ENCODE assay signal across 7 cellular contexts in genomic region chr11:68003846-68004550, GRCh38. TPM values are rescaled to one million over a fixed set of nuclear protein-coding genes. Genes with fewer than 3 reads are reported as not detected.
DNase-seq lines count a peak whose midpoint lies in the region; ATAC-seq and TF ChIP-seq lines count a peak whose summit lies in the region.

Gene UNC93B1 (minus strand): TSS chr11:68004097. CDS start chr11:68004043, 54 bp downstream.

- no peak within 1 kb of the TSS for H3K27ac ChIP-seq in mesendoderm (ENCODE audit: low read depth, low read length)

- H3K79me1 ChIP-seq in mesendoderm (ENCODE audit: low read length): no peaks in the 10 kb centered on the region

- WGBS in mesendoderm (ENCODE audit: extremely low coverage, insufficient coverage, low lambda C conversion rate): no CpG with 5 or more reads among the region's 64 CpGs

- ATAC-seq in HG02870 (IDR thresholded peaks at IDR 0.05; ENCODE audit: unreplicated experiment): peak; percentile 41

- H4K8ac ChIP-seq in mesendoderm (ENCODE audit: low read depth, low read length): no peak within 1 kb of the TSS

- no peaks in the 10 kb centered on the region for H3K4me1 ChIP-seq in mesendoderm (ENCODE audit: control insufficient read depth, low read depth, low read length)

- H3K4me2 ChIP-seq in mesendoderm (ENCODE audit: low read length): peak within 1 kb of the TSS; percentile 56

- peak within 1 kb of the TSS; percentile 64 for H3K18ac ChIP-seq in mesendoderm (ENCODE audit: low read length)

- no peak within 1 kb of the TSS for H2BK5ac ChIP-seq in mesendoderm (ENCODE audit: low read length)

- no peaks in the 10 kb centered on the region for H3K36me3 ChIP-seq in mesendoderm (ENCODE audit: control insufficient read depth, insufficient read depth, low read length)

- no peak within 1 kb of the TSS for H2BK120ac ChIP-seq in mesendoderm (ENCODE audit: low read depth, low read length)

- peak within 1 kb of the TSS; percentile 85 for H2AK5ac ChIP-seq in mesendoderm (ENCODE audit: low read length)

- no peak within 1 kb of the TSS for H3K4ac ChIP-seq in mesendoderm (ENCODE audit: low read depth, low read length)

- peak within 1 kb of the TSS; percentile 47 for H3K4me3 ChIP-seq in mesendoderm (ENCODE audit: low read length)

- H3K9ac ChIP-seq in mesendoderm (ENCODE audit: low read length): peak within 1 kb of the TSS; percentile 75

- H2BK15ac ChIP-seq in mesendoderm (replicated peaks; ENCODE audit: low read depth): no peak within 1 kb of the TSS

- no peak within 1 kb of the TSS for H3K23ac ChIP-seq in mesendoderm (ENCODE audit: low read length)

- no peaks in the 10 kb centered on the region for H3K79me2 ChIP-seq in mesendoderm (ENCODE audit: control insufficient read depth, insufficient read depth, low read length)

- H4K5ac ChIP-seq in mesendoderm (ENCODE audit: low read length): no peak within 1 kb of the TSS

- in situ Hi-C loops in GM13977 (cut with MboI; ENCODE audit: low pct_unique_long_range_greater_than_20kb, low sequenced_read_pairs, unreplicated experiment): no loop called here

- no peak for TF ChIP-seq CTCF in GM13977 (IDR thresholded peaks at IDR 0.05; ENCODE audit: extremely low read depth, insufficient read depth, missing control alignments)

- peak; percentile 95 for DNase-seq in GM13977 (ENCODE audit: low spot score)
- peak; percentile 84 for DNase-seq in NCI-H748 (lab: John Stamatoyannopoulos, UW; ENCODE audit: unreplicated experiment)
- DNase-seq in activated CD4-positive, alpha-beta T cell treated with anti-CD3 and anti-CD28 coated beads, Interleukin-2, amount 50 U/mL, for 48 hours: peak; percentile 87 to 90
- DNase-seq in ecto neural progenitor cell (ENCODE audit: low spot score): peak; percentile 83
- peak; percentile 86 for DNase-seq in mesendoderm
- peak; percentile 59 for DNase-seq in stimulated activated CD8-positive, alpha-beta memory T cell treated with anti-CD3 and anti-CD28 coated beads, Interleukin-15, amount 100 ng/mL, for 24 hours (ENCODE audit: low read depth)

- peak within 1 kb of the TSS; percentile 87 for H3K56ac ChIP-seq in mesendoderm (ENCODE audit: low read length)

- no peaks in the 10 kb centered on the region for H3K27me3 ChIP-seq in mesendoderm (ENCODE audit: insufficient read depth, low read length, poor library complexity)

RNA-seq across cellular contexts. Expression of gene UNC93B1, which starts in this region (rescaled TPM):
- polyA plus RNA-seq in mesendoderm (2013, experiment 1 of 2): 7.5 TPM
- 7.5 TPM for polyA plus RNA-seq in mesendoderm (2013, experiment 2 of 2)
